In genomic region chr21:42350899-42351543, GRCh38 we compare ENCODE assay signal across 1 cellular context.
TF ChIP-seq lines count a peak whose summit lies in the region.

A gene with protein sequence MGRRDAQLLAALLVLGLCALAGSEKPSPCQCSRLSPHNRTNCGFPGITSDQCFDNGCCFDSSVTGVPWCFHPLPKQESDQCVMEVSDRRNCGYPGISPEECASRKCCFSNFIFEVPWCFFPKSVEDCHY (minus strand): TSS chr21:42350994. CDS start chr21:42350957, 37 bp downstream.

TF ChIP-seq in K562, 482 proteins besides CTCF, POLR2A, EP300 and RAD21 (continued from another document):
- TF ChIP-seq ZNF282 (CRISPR knock-in tag; IDR thresholded peaks at IDR 0.05) (no peak), TRIM24 (IDR thresholded peaks at IDR 0.05) (no peak), SIN3B (IDR thresholded peaks at IDR 0.05; ENCODE audit: low read depth) (no peak), TRIM25 (IDR thresholded peaks at IDR 0.05; ENCODE audit: borderline replicate concordance) (no peak), ZNF512 (tag; IDR thresholded peaks at IDR 0.05) (no peak), CBX8 (IDR thresholded peaks at IDR 0.05; ENCODE audit: borderline replicate concordance, extremely low read depth, low read depth, low read length, poor library complexity, severe bottlenecking) (no peak), RB1 (IDR thresholded peaks at IDR 0.05; ENCODE audit: low read depth) (no peak), NUFIP1 (IDR thresholded peaks at IDR 0.05; ENCODE audit: partially characterized antibody) (no peak), MTA3 (IDR thresholded peaks at IDR 0.05; ENCODE audit: borderline replicate concordance) (no peak), ZNF232 (CRISPR knock-in tag; IDR thresholded peaks at IDR 0.05) (no peak), POU5F1 (IDR thresholded peaks at IDR 0.05; ENCODE audit: borderline replicate concordance, low read depth, low read length, partially characterized antibody) (no peak)
- TF ChIP-seq, protein P1, sequence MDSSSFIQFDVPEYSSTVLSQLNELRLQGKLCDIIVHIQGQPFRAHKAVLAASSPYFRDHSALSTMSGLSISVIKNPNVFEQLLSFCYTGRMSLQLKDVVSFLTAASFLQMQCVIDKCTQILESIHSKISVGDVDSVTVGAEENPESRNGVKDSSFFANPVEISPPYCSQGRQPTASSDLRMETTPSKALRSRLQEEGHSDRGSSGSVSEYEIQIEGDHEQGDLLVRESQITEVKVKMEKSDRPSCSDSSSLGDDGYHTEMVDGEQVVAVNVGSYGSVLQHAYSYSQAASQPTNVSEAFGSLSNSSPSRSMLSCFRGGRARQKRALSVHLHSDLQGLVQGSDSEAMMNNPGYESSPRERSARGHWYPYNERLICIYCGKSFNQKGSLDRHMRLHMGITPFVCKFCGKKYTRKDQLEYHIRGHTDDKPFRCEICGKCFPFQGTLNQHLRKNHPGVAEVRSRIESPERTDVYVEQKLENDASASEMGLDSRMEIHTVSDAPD (CRISPR knock-in tag; IDR thresholded peaks at IDR 0.05) = no peak
